8 cellular contexts compared by ENCODE assay signal in genomic region chr13:110524484-110525254, GRCh38. TPM values are rescaled to one million over a fixed set of nuclear protein-coding genes. Genes with fewer than 3 reads are reported as not detected.
A peak's percentile ranks its signal among the peaks of the same experiment; 100 is the strongest.
DNase-seq lines count a peak whose midpoint lies in the region; TF ChIP-seq lines count a peak whose summit lies in the region.

No MANE protein-coding gene starts in this region.

- H3K36me3 ChIP-seq in duodenal mucosa (ENCODE audit: control insufficient read depth in 1 of 2, insufficient read depth in 2 of 2, low read length in 2 of 2) (peaks cover 0 to 10% of the 10 kb centered on the region in 2 donors), uterus (no peaks in the 10 kb centered on the region), HAP-1 (replicated peaks) (no peaks in the 10 kb centered on the region)

- H3K9me3 ChIP-seq in duodenal mucosa (ENCODE audit: control insufficient read depth in 1 of 2, low read length in 2 of 2) (no peaks in the 10 kb centered on the region), uterus (no peaks in the 10 kb centered on the region), HAP-1 (0 out of 2 replicates have a peak, but pooled peaks cover 4% of the 10 kb centered on the region)

- H3K27ac ChIP-seq in duodenal mucosa (ENCODE audit: low read depth, low read length) (peak overlapping the region; percentile 64), uterus (no peak overlapping the region)

- no peak for TF ChIP-seq POLR2A in uterus (IDR thresholded peaks at IDR 0.05)

- H3K4me3 ChIP-seq in duodenal mucosa (ENCODE audit: low read depth in 1 of 2, low read length in 2 of 2) (peak overlapping the region; percentile 44 to 45), uterus (no peak overlapping the region), HAP-1 (no peak overlapping the region)

- intact Hi-C loops in posterior vena cava (cut with DNase I) (no loop called here), uterus (cut with DNase I; ENCODE audit: low total_unique reads) (no loop called here)

- TF ChIP-seq CTCF in uterus (IDR thresholded peaks at IDR 0.05): no peak

- H3K9ac ChIP-seq in duodenal mucosa (ENCODE audit: low read depth in 1 of 2, low read length in 2 of 2): peak overlapping the region; percentile 45 to 51

- DNase-seq in G401 (ENCODE audit: low spot score): peak; percentile 37
- peak; percentile 39 for DNase-seq in NCI-H2081 treated with DMSO at 0.1 percent for 48 hours (lab: John Stamatoyannopoulos, UW)
- peak; percentile 73 for DNase-seq in posterior vena cava (ENCODE audit: low spot score)
- DNase-seq in uterus: no peak
- no peak for DNase-seq in HAP-1 (ENCODE audit: low spot score in 2 of 2)
- no peak for DNase-seq in NCI-H2171 treated with DMSO at 0.1 percent for 48 hours (lab: John Stamatoyannopoulos, UW)
- DNase-seq in activated CD4-positive, alpha-beta T cell treated with anti-CD3 and anti-CD28 coated beads, Interleukin-2, amount 50 U/mL, for 4 hours: no peak

- H3K27me3 ChIP-seq in duodenal mucosa (ENCODE audit: control insufficient read depth in 1 of 2, insufficient read depth in 2 of 2, low read length in 2 of 2) (no peaks in the 10 kb centered on the region), uterus (no peaks in the 10 kb centered on the region), HAP-1 (ENCODE audit: low read depth) (no peaks in the 10 kb centered on the region)

- in situ Hi-C loops in G401 (cut with HindIII; ENCODE audit: low sequenced_read_pairs): no loop called here
- in situ Hi-C loops in HAP-1 (cut with MboI; ENCODE audit: low sequenced_read_pairs): no loop called here

- peaks cover 72 to 92% of the 10 kb centered on the region in 2 donors for H3K4me1 ChIP-seq in duodenal mucosa (ENCODE audit: control insufficient read depth in 1 of 2, insufficient read depth in 2 of 2, low read length in 2 of 2)
- H3K4me1 ChIP-seq in uterus: no peaks in the 10 kb centered on the region
- no peaks in the 10 kb centered on the region; the same call in 1 of the 2 replicates for H3K4me1 ChIP-seq in HAP-1

RNA-seq across cellular contexts. Expression of gene RAB20, which starts 36.9 kb away (rescaled TPM):
- 0.43 and 0.75 TPM in 2 replicates for total RNA-seq in G401 (2014; rRNA removed; shearing (Covaris generic))
- 10 to 100 TPM in 1 of 2 donors, 1 to 10 TPM in 1; 8.5 to 11.9 TPM for total RNA-seq in posterior vena cava
- 10 to 100 TPM in 2 of 4 donors, 1 to 10 TPM in 1, under 1 TPM in 1; 0.77 to 12.4 (median 9.1) TPM for total RNA-seq in uterus

Comparison
In these comparisons a context has a peak if more than half of its experiments do, and no peak if none do; other contexts are left out.
1. DNase-seq: peak in G401 (single experiment), NCI-H2081 treated with DMSO at 0.1 percent for 48 hours (single experiment) and posterior vena cava (single experiment); none in uterus (0 of 2), HAP-1 (0 of 2), NCI-H2171 treated with DMSO at 0.1 percent for 48 hours (single experiment) and activated CD4-positive, alpha-beta T cell treated with anti-CD3 and anti-CD28 coated beads, Interleukin-2, amount 50 U/mL, for 4 hours (0 of 2).
2. H3K4me3 ChIP-seq: peak in duodenal mucosa (2 of 2); none in uterus (0 of 2) and HAP-1 (single experiment).